In genomic region chr4:87478732-87479250, GRCh38 we compare ENCODE assay signal across 2 cellular contexts.
TF ChIP-seq lines count a peak whose summit lies in the region.

No MANE protein-coding gene starts in this region.

TF ChIP-seq in GM23338, 12 proteins besides CTCF, POLR2A, EP300 and RAD21:
- TF ChIP-seq NANOG (IDR thresholded peaks at IDR 0.05; ENCODE audit: borderline replicate concordance) (0 out of 2 replicates have a peak, but pooled peaks have one; percentile 23), EZH2 (IDR thresholded peaks at IDR 0.05; ENCODE audit: low read depth, unreplicated experiment) (no peak), ZNF462 (CRISPR knock-in tag; IDR thresholded peaks at IDR 0.05) (peak; percentile 42)

TF ChIP-seq in H1, 55 proteins besides CTCF, POLR2A, EP300 and RAD21:
- TF ChIP-seq NANOG (IDR thresholded peaks at IDR 0.05; ENCODE audit: insufficient read depth, low read depth, low read length, poor library complexity, severe bottlenecking) (no peak), MAX (IDR thresholded peaks at IDR 0.05) (no peak), E2F6 (IDR thresholded peaks at IDR 0.05) (no peak), KDM1A (IDR thresholded peaks at IDR 0.05; ENCODE audit: borderline replicate concordance, low read length) (no peak), KDM5A (IDR thresholded peaks at IDR 0.05; ENCODE audit: low read length) (no peak), ATF3 (IDR thresholded peaks at IDR 0.05; ENCODE audit: insufficient read depth, low read depth, low read length) (no peak), TAF1 (IDR thresholded peaks at IDR 0.05; ENCODE audit: low read depth, low read length) (no peak), BRCA1 (IDR thresholded peaks at IDR 0.05; ENCODE audit: low read depth, low read length) (no peak), SAP30 (IDR thresholded peaks at IDR 0.05; ENCODE audit: insufficient read depth, insufficient replicate concordance, low read length) (no peak), JUN (IDR thresholded peaks at IDR 0.05; ENCODE audit: low read depth, low read length) (no peak), CTBP2 (IDR thresholded peaks at IDR 0.05; ENCODE audit: borderline replicate concordance, insufficient read depth, insufficient read length, low read length) (no peak), CHD7 (IDR thresholded peaks at IDR 0.05; ENCODE audit: insufficient replicate concordance, low read length) (no peak), SP2 (IDR thresholded peaks at IDR 0.05; ENCODE audit: low read length) (no peak), TBP (IDR thresholded peaks at IDR 0.05; ENCODE audit: low read depth, low read length) (no peak), SP1 (IDR thresholded peaks at IDR 0.05; ENCODE audit: low read depth, low read length) (no peak), SP4 (IDR thresholded peaks at IDR 0.05; ENCODE audit: low read length) (no peak), CEBPB (IDR thresholded peaks at IDR 0.05; ENCODE audit: low read depth, low read length) (no peak), GTF2F1 (IDR thresholded peaks at IDR 0.05; ENCODE audit: borderline replicate concordance, low read depth, low read length) (no peak), RXRA (IDR thresholded peaks at IDR 0.05; ENCODE audit: insufficient read depth, low read depth, low read length) (no peak)
